ENCODE assay signal across 9 cellular contexts in genomic region chr11:20337526-20338154, GRCh38. TPM values are rescaled to one million over a fixed set of nuclear protein-coding genes. Genes with fewer than 3 reads are reported as not detected.
DNase-seq lines count a peak whose midpoint lies in the region; ATAC-seq and TF ChIP-seq lines count a peak whose summit lies in the region.
"Had no signal": no experiment of that assay in that cellular context is flagged by ENCODE, and none has a peak within 500 bp of the region (broad histone marks: within the 10 kb centered on the region; RNA-seq: fewer than 3 reads in every experiment).

No MANE protein-coding gene starts in this region.

- no peak overlapping the region for H3K4me2 ChIP-seq in SU-DHL-6 (ENCODE audit: low read depth, low read length, poor library complexity, severe bottlenecking)
- H3K4me2 ChIP-seq: BLaER1 had no signal

- DNase-seq in NCI-H2029 (lab: John Stamatoyannopoulos, UW) = peak; percentile 3
- no peak for DNase-seq in NCI-H2029 treated with DMSO at 0.1 percent for 48 hours (lab: John Stamatoyannopoulos, UW)
- peak; percentile 24 to 35 for DNase-seq in Kasumi-1 (lab: John Stamatoyannopoulos, UW)
- no peak for DNase-seq in kidney epithelial cell (ENCODE audit: low read depth)
- DNase-seq in T-helper 1 cell = no peak
- DNase-seq in activated effector memory CD4-positive, alpha-beta T cell treated with anti-CD3 and anti-CD28 coated beads, Interleukin-2, amount 50 U/mL, for 16 hours = no peak

- no peaks in the 10 kb centered on the region for H3K36me3 ChIP-seq in SU-DHL-6 (ENCODE audit: low read length)
- H3K36me3 ChIP-seq in kidney epithelial cell (ENCODE audit: control insufficient read depth, insufficient read depth, low read length) = no peaks in the 10 kb centered on the region
- H3K36me3 ChIP-seq: BLaER1 had no signal

- H3K9ac ChIP-seq in SU-DHL-6 (ENCODE audit: low read length) = no peak overlapping the region
- H3K9ac ChIP-seq: BLaER1 had no signal

- H3K9me3 ChIP-seq in SU-DHL-6 (ENCODE audit: insufficient read depth, low read length) = no peaks in the 10 kb centered on the region
- H3K9me3 ChIP-seq: BLaER1 had no signal

- H3K27me3 ChIP-seq in SU-DHL-6 (ENCODE audit: low read length) (no peaks in the 10 kb centered on the region), kidney epithelial cell (ENCODE audit: control insufficient read depth, insufficient read depth, low read length) (peaks cover 12% of the 10 kb centered on the region)
- H3K27me3 ChIP-seq: BLaER1 had no signal

- TF ChIP-seq CTCF in SU-DHL-6 (IDR thresholded peaks at IDR 0.05; ENCODE audit: insufficient read depth, low read length, poor library complexity, severe bottlenecking) = peak; percentile 27
- TF ChIP-seq CTCF in kidney epithelial cell (IDR thresholded peaks at IDR 0.05; ENCODE audit: insufficient read depth, low read length, poor library complexity, severe bottlenecking) = peak; percentile 49

- no peaks in the 10 kb centered on the region for H4K20me1 ChIP-seq in SU-DHL-6 (ENCODE audit: low read depth, low read length)
- H4K20me1 ChIP-seq: BLaER1 had no signal

- no peak for ATAC-seq in HG03460 (IDR thresholded peaks at IDR 0.05; ENCODE audit: unreplicated experiment)

- no peak overlapping the region for H3K27ac ChIP-seq in SU-DHL-6 (ENCODE audit: low read depth, low read length)
- H3K27ac ChIP-seq: BLaER1 had no signal

- H3K4me3 ChIP-seq in SU-DHL-6 (ENCODE audit: insufficient read depth, low read length, poor library complexity, severe bottlenecking) (no peak overlapping the region), kidney epithelial cell (ENCODE audit: low read depth, low read length) (no peak overlapping the region)
- H3K4me3 ChIP-seq: BLaER1 had no signal

- H3F3A ChIP-seq in SU-DHL-6 (ENCODE audit: insufficient read depth) = no peaks in the 10 kb centered on the region

- no peaks in the 10 kb centered on the region for H3K9me2 ChIP-seq in SU-DHL-6 (replicated peaks; ENCODE audit: insufficient read depth, low read length)

- H2AFZ ChIP-seq in SU-DHL-6 (ENCODE audit: low read depth, low read length, severe bottlenecking) = no peak overlapping the region

- H3K79me2 ChIP-seq in SU-DHL-6 (ENCODE audit: insufficient read depth, low read length) = no peaks in the 10 kb centered on the region

RNA-seq across cellular contexts. Expression of gene HTATIP2, which starts 25.9 kb away (rescaled TPM):
- total RNA-seq in kidney epithelial cell = 38.1 and 51.5 TPM in 2 replicates

RNA-seq across cellular contexts. Expression of gene PRMT3, which starts 49.9 kb away (rescaled TPM):
- total RNA-seq in kidney epithelial cell = 13.9 and 15.0 TPM in 2 replicates

Comparison
In these comparisons a context has a peak if more than half of its experiments do, and no peak if none do; other contexts are left out.
1. DNase-seq: peak in NCI-H2029 (single experiment) and Kasumi-1 (2 of 2); none in NCI-H2029 treated with DMSO at 0.1 percent for 48 hours (single experiment), kidney epithelial cell (single experiment), T-helper 1 cell (0 of 5) and activated effector memory CD4-positive, alpha-beta T cell treated with anti-CD3 and anti-CD28 coated beads, Interleukin-2, amount 50 U/mL, for 16 hours (single experiment).